13 cellular contexts compared by ENCODE assay signal in the genomic region with DNA sequence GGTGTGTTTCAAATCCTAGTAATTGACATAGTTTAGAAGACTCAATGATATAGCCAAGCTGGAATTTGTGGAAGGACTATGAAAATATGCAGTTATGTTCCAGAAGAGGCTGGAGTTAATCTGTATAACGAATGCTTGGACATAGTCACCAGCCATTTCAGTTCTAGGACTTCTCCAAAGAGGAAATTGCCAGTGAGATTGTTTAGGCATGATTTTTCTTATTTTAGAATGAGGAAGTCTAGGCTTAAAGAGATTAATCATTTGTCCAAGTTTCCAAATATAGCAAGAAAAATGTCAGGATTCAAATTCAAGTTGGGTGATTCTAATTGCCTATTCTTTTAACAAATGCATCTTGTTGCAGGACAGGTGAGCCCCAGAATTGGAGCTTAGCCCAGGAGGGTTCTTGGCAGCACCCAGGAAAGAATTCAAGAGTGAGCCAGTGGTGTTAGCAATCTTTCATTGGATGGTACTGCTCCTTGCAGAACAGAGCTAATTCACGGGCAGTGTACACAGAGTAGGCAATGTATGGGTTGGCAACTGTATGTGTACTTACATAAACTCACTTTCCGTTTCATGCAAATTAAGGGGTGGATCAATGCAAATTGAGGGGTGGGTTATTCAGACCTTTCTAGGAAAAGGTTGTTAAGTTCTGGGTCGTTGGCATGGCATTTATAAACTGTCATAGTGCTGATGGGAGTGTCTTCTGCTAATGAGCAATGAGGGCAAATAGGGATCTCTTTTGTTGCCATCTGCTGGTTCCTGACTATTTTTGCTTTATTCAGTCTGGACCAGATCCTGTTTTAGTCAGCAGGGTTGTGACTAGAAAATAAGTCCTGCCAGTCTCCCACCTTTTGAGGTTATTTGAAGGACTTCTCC.
A peak's percentile ranks its signal among the peaks of the same experiment; 100 is the strongest.
DNase-seq lines count a peak whose midpoint lies in the region; FAIRE-seq and TF ChIP-seq lines count a peak whose summit lies in the region.
"Had no signal": no experiment of that assay in that cellular context is flagged by ENCODE, and none has a peak within 500 bp of the region (broad histone marks: within the 10 kb centered on the region; RNA-seq: fewer than 3 reads in every experiment).

No MANE protein-coding gene starts in this region.

- H3K27me3 Mint-ChIP-seq in T-helper 2 cell treated with Interferon-gamma antibody and Interleukin-4, amounts not matched to agents 5 μg/mL and 100 μg/mL, for 36 hours (ENCODE audit: low read depth): no peaks in the 10 kb centered on the region

- no peaks in the 10 kb centered on the region for H3K9me3 Mint-ChIP-seq in T-helper 2 cell treated with Interferon-gamma antibody and Interleukin-4, amounts not matched to agents 5 μg/mL and 100 μg/mL, for 36 hours

- TF ChIP-seq POLR2A in thyroid gland (IDR thresholded peaks at IDR 0.05): no peak

- FAIRE-seq in bronchial epithelial cell (lab: Jason Lieb, UNC): no peak
- FAIRE-seq: urothelium cell line had no signal

- peak; percentile 41 for DNase-seq in NOMO-1 treated with DMSO at 0.1 percent for 48 hours (lab: John Stamatoyannopoulos, UW; ENCODE audit: unreplicated experiment)
- DNase-seq in NOMO-1 treated with dmso at 0.1 percent for 144 hours (lab: John Stamatoyannopoulos, UW; ENCODE audit: unreplicated experiment): no peak
- peak; percentile 80 to 86 for DNase-seq in NCI-H526 (lab: John Stamatoyannopoulos, UW)
- DNase-seq in bronchial epithelial cell (ENCODE audit: low read depth): peak; percentile 59
- peak; percentile 13 to 38 for DNase-seq in thyroid gland
- no peak for DNase-seq in T-helper 2 cell treated with Interferon-gamma antibody and Interleukin-4, amounts not matched to agents 5 μg/mL and 100 μg/mL, for 36 hours (ENCODE audit: low spot score)
- DNase-seq in HUDEP-2 (lab: John Stamatoyannopoulos, UW; ENCODE audit: unreplicated experiment in 76 of 76): no peak
- DNase-seq in stimulated activated CD4-positive, alpha-beta T cell treated with anti-CD3 and anti-CD28 coated beads, Interleukin-2, amount 100 ng/mL, for 24 hours: no peak
- DNase-seq: NCI-H1092, psoas muscle had no signal

- no peak overlapping the region for H3K27ac ChIP-seq in thyroid gland
- H3K27ac ChIP-seq: cardiac muscle cell, gastroesophageal sphincter, psoas muscle had no signal

- no peak overlapping the region for H3K27ac Mint-ChIP-seq in T-helper 2 cell treated with Interferon-gamma antibody and Interleukin-4, amounts not matched to agents 5 μg/mL and 100 μg/mL, for 36 hours

- H3K4me3 Mint-ChIP-seq in T-helper 2 cell treated with Interferon-gamma antibody and Interleukin-4, amounts not matched to agents 5 μg/mL and 100 μg/mL, for 36 hours: no peak overlapping the region

- 37 to 45% methylated on average over 4 of the region's 4 CpGs for WGBS in thyroid gland, 2 donors

- H3K9me3 ChIP-seq in thyroid gland: no peaks in the 10 kb centered on the region
- H3K9me3 ChIP-seq: psoas muscle had no signal

- H3K27me3 ChIP-seq in bronchial epithelial cell (ENCODE audit: control insufficient read depth, insufficient read depth, low read length) (no peaks in the 10 kb centered on the region), thyroid gland (no peaks in the 10 kb centered on the region)
- H3K27me3 ChIP-seq: cardiac muscle cell, gastroesophageal sphincter had no signal

- no peaks in the 10 kb centered on the region for H3K36me3 Mint-ChIP-seq in T-helper 2 cell treated with Interferon-gamma antibody and Interleukin-4, amounts not matched to agents 5 μg/mL and 100 μg/mL, for 36 hours (ENCODE audit: low read depth)

- H3K36me3 ChIP-seq in bronchial epithelial cell (ENCODE audit: control insufficient read depth, insufficient read depth, low read length) (no peaks in the 10 kb centered on the region), thyroid gland (no peaks in the 10 kb centered on the region)
- H3K36me3 ChIP-seq: cardiac muscle cell, gastroesophageal sphincter had no signal

- intact Hi-C loops in thyroid gland (cut with DNase I): no loop called here

- no peaks in the 10 kb centered on the region for H3K4me1 Mint-ChIP-seq in T-helper 2 cell treated with Interferon-gamma antibody and Interleukin-4, amounts not matched to agents 5 μg/mL and 100 μg/mL, for 36 hours (ENCODE audit: low read depth)

- H3K4me1 ChIP-seq in thyroid gland: no peaks in the 10 kb centered on the region
- H3K4me1 ChIP-seq: psoas muscle had no signal

- TF ChIP-seq CTCF in bronchial epithelial cell (IDR thresholded peaks at IDR 0.05; ENCODE audit: insufficient read depth, low read length, severe bottlenecking) (peak; percentile 8), thyroid gland (IDR thresholded peaks at IDR 0.05) (no peak)

- H3K4me3 ChIP-seq in bronchial epithelial cell (ENCODE audit: low read depth, low read length) (no peak overlapping the region), thyroid gland (replicated peaks in 1 of 3) (no peak overlapping the region)
- H3K4me3 ChIP-seq: cardiac muscle cell, gastroesophageal sphincter, psoas muscle had no signal

Comparison
In these comparisons a context has a peak if more than half of its experiments do, and no peak if none do; other contexts are left out.
1. DNase-seq: peak in NOMO-1 treated with DMSO at 0.1 percent for 48 hours (single experiment), NCI-H526 (2 of 2), bronchial epithelial cell (single experiment) and thyroid gland (2 of 2); none in NOMO-1 treated with dmso at 0.1 percent for 144 hours (single experiment), T-helper 2 cell treated with Interferon-gamma antibody and Interleukin-4, amounts not matched to agents 5 μg/mL and 100 μg/mL, for 36 hours (single experiment), HUDEP-2 (0 of 76) and stimulated activated CD4-positive, alpha-beta T cell treated with anti-CD3 and anti-CD28 coated beads, Interleukin-2, amount 100 ng/mL, for 24 hours (0 of 2).